In the genomic region with DNA sequence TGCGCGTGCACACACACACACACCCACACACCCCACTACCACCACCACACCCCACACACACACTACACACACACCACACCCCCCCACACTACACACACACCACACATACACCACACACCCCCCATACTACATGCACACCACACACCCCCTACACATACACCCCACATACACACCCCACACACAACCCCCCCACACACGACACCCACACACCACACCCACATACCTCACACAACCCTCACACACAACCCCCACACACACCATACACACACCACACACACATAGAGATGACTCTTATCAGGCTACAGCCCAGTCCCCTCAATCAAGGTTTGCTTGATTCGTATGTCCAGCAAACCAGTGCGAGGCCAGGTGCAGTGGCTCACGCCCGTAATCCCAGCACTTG, we compare ENCODE assay signal across 17 cellular contexts. TPM values are rescaled to one million over a fixed set of nuclear protein-coding genes. Genes with fewer than 3 reads are reported as not detected.
DNase-seq lines count a peak whose midpoint lies in the region; ATAC-seq and TF ChIP-seq lines count a peak whose summit lies in the region.
"Had no signal": no experiment of that assay in that cellular context is flagged by ENCODE, and none has a peak within 500 bp of the region (broad histone marks: within the 10 kb centered on the region; RNA-seq: fewer than 3 reads in every experiment).

No MANE protein-coding gene starts in this region.

- H3K4me1 ChIP-seq in HEK293 (ENCODE audit: control insufficient read depth, insufficient read depth, low read length) (no peaks in the 10 kb centered on the region), OCI-LY3 (ENCODE audit: low read length) (peaks cover 87% of the 10 kb centered on the region)

- POLR2A ChIA-PET in HEK293 (lab: Yijun Ruan, JAX): no interaction called here
- POLR2A ChIA-PET in activated CD8-positive, alpha-beta T cell treated with anti-CD3 and anti-CD28 coated beads, Interleukin-2, amount 10 ng/mL, durations not matched to agents 7 days and 5 days (lab: Charles Lee): no interaction called here

- H2AFZ ChIP-seq in OCI-LY3 (ENCODE audit: low read depth, low read length): no peak overlapping the region

- H3K27ac Mint-ChIP-seq in nephron progenitor cell (peak overlapping the region; percentile 40), immature natural killer cell (no peak overlapping the region), type B pancreatic cell (no peak overlapping the region)
- no peak overlapping the region for H3K27ac Mint-ChIP-seq in activated CD8-positive, alpha-beta T cell treated with anti-CD3 and anti-CD28 coated beads, Interleukin-2, amount 10 ng/mL, durations not matched to agents 7 days and 5 days
- H3K27ac Mint-ChIP-seq: CD8-positive, alpha-beta T cell; H9 had no signal

- H3K27ac ChIP-seq in HEK293 (ENCODE audit: extremely low read depth, low read depth, low read length): no peak overlapping the region
- peak overlapping the region; percentile 96; the same call in 1 of the 2 replicates for H3K27ac ChIP-seq in OCI-LY3 (ENCODE audit: low read length)

- H3K9ac ChIP-seq in OCI-LY3 (ENCODE audit: low read length): no peak overlapping the region; the same call in 1 of the 2 replicates

- DNase-seq in nephron progenitor cell (no peak), immature natural killer cell (no peak), NCI-H2029 treated with DMSO at 0.1 percent for 48 hours (lab: John Stamatoyannopoulos, UW) (no peak), type B pancreatic cell (ENCODE audit: extremely low spot score, unreplicated experiment) (no peak)
- DNase-seq in activated CD8-positive, alpha-beta T cell treated with anti-CD3 and anti-CD28 coated beads, Interleukin-2, amount 10 ng/mL, durations not matched to agents 7 days and 5 days: no peak
- DNase-seq: ACHN; AML-193; Calu3; CD8-positive, alpha-beta T cell; DMS79 treated with DMSO at 0.1 percent for 48 hours; H9; KBM-7 had no signal

- H3K9me3 Mint-ChIP-seq in nephron progenitor cell (peaks cover 3% of the 10 kb centered on the region), immature natural killer cell (no peaks in the 10 kb centered on the region), type B pancreatic cell (peaks cover 6% of the 10 kb centered on the region)
- H3K9me3 Mint-ChIP-seq in activated CD8-positive, alpha-beta T cell treated with anti-CD3 and anti-CD28 coated beads, Interleukin-2, amount 10 ng/mL, durations not matched to agents 7 days and 5 days (ENCODE audit: insufficient read depth): no peaks in the 10 kb centered on the region
- H3K9me3 Mint-ChIP-seq: CD8-positive, alpha-beta T cell had no signal

- H3K9me3 ChIP-seq in HEK293 (ENCODE audit: control insufficient read depth, insufficient read depth, low read depth, low read length) (no peaks in the 10 kb centered on the region), OCI-LY3 (ENCODE audit: insufficient read depth, low read length) (no peaks in the 10 kb centered on the region)

- H3K27me3 ChIP-seq in OCI-LY3 (ENCODE audit: low read depth, low read length): 0 out of 2 replicates have a peak, but pooled peaks cover 7% of the 10 kb centered on the region

- peaks cover 2% of the 10 kb centered on the region; the same call in 1 of the 2 replicates for H4K20me1 ChIP-seq in OCI-LY3 (ENCODE audit: insufficient read depth, low read length)

- TF ChIP-seq CTCF in HEK293 (tag by site-specific recombination; IDR thresholded peaks at IDR 0.05) (no peak), OCI-LY3 (IDR thresholded peaks at IDR 0.05; ENCODE audit: low read depth, low read length) (no peak), nephron progenitor cell (IDR thresholded peaks at IDR 0.05) (no peak), type B pancreatic cell (conservative IDR thresholded peaks at IDR 0.05) (no peak)

- H3K36me3 ChIP-seq in HEK293 (ENCODE audit: control insufficient read depth in 2 of 2, insufficient read depth in 1 of 2, low read length in 2 of 2): peaks cover 0 to 38% of the 10 kb centered on the region in 2 experiments; a peak in 2 of 3 replicates
- peaks cover 3% of the 10 kb centered on the region for H3K36me3 ChIP-seq in OCI-LY3 (replicated peaks; ENCODE audit: low read depth, low read length)

- CTCF ChIA-PET in HEK293 (lab: Yijun Ruan, JAX): no interaction called here
- CTCF ChIA-PET in activated CD8-positive, alpha-beta T cell treated with anti-CD3 and anti-CD28 coated beads, Interleukin-2, amount 10 ng/mL, durations not matched to agents 7 days and 5 days (lab: Charles Lee): no interaction called here

- H3K27me3 Mint-ChIP-seq in nephron progenitor cell (ENCODE audit: low read depth, poor library complexity) (peaks cover 12% of the 10 kb centered on the region), immature natural killer cell (ENCODE audit: low read depth in 3 of 3) (peaks cover 0 to 3% (median 0%) of the 10 kb centered on the region in 3 donors), type B pancreatic cell (no peaks in the 10 kb centered on the region)
- H3K27me3 Mint-ChIP-seq in activated CD8-positive, alpha-beta T cell treated with anti-CD3 and anti-CD28 coated beads, Interleukin-2, amount 10 ng/mL, durations not matched to agents 7 days and 5 days (ENCODE audit: low read depth): no peaks in the 10 kb centered on the region

- H3K4me3 ChIP-seq in HEK293 (ENCODE audit: low read depth, low read length): no peak overlapping the region
- H3K4me3 ChIP-seq in OCI-LY3 (ENCODE audit: low read length): no peak overlapping the region

- H3K36me3 Mint-ChIP-seq in nephron progenitor cell (ENCODE audit: low read depth) (peaks cover 47% of the 10 kb centered on the region), immature natural killer cell (peaks cover 12 to 19% (median 17%) of the 10 kb centered on the region in 3 donors), type B pancreatic cell (peaks cover 7% of the 10 kb centered on the region)
- H3K36me3 Mint-ChIP-seq in activated CD8-positive, alpha-beta T cell treated with anti-CD3 and anti-CD28 coated beads, Interleukin-2, amount 10 ng/mL, durations not matched to agents 7 days and 5 days (ENCODE audit: low read depth): no peaks in the 10 kb centered on the region

- peaks cover 49% of the 10 kb centered on the region for H3K4me1 Mint-ChIP-seq in nephron progenitor cell
- H3K4me1 Mint-ChIP-seq in immature natural killer cell: peaks cover 16 to 18% of the 10 kb centered on the region in 2 donors
- H3K4me1 Mint-ChIP-seq in activated CD8-positive, alpha-beta T cell treated with anti-CD3 and anti-CD28 coated beads, Interleukin-2, amount 10 ng/mL, durations not matched to agents 7 days and 5 days (ENCODE audit: low read depth): peaks cover 14% of the 10 kb centered on the region
- H3K4me1 Mint-ChIP-seq in type B pancreatic cell (ENCODE audit: unreplicated experiment): peaks cover 22% of the 10 kb centered on the region

- H3K4me3 Mint-ChIP-seq in nephron progenitor cell (no peak overlapping the region), immature natural killer cell (no peak overlapping the region), type B pancreatic cell (no peak overlapping the region)
- no peak overlapping the region for H3K4me3 Mint-ChIP-seq in activated CD8-positive, alpha-beta T cell treated with anti-CD3 and anti-CD28 coated beads, Interleukin-2, amount 10 ng/mL, durations not matched to agents 7 days and 5 days
- H3K4me3 Mint-ChIP-seq: CD8-positive, alpha-beta T cell; H9 had no signal

- no peak for ATAC-seq in activated CD8-positive, alpha-beta T cell treated with anti-CD3 and anti-CD28 coated beads, Interleukin-2, amount 10 ng/mL, durations not matched to agents 7 days and 5 days
- ATAC-seq: CD8-positive, alpha-beta T cell had no signal

- H3K4me2 ChIP-seq in OCI-LY3 (ENCODE audit: low read length): peak overlapping the region; percentile 96; the same call in 1 of the 2 replicates

- H3K79me2 ChIP-seq in OCI-LY3 (ENCODE audit: low read length): no peaks in the 10 kb centered on the region

TF ChIP-seq in HEK293, 187 proteins besides CTCF, POLR2A, EP300 and RAD21:
- TF ChIP-seq ZFHX2 (tag by site-specific recombination; conservative IDR thresholded peaks at IDR 0.05): peak; percentile 63
- TF ChIP-seq ZNF121 (tag by site-specific recombination; IDR thresholded peaks at IDR 0.05): no peak
- TF ChIP-seq ZBTB21 (tag by site-specific recombination; IDR thresholded peaks at IDR 0.05): no peak
- TF ChIP-seq EGR2 (tag by site-specific recombination; IDR thresholded peaks at IDR 0.05; ENCODE audit: low read depth): peak; percentile 90

RNA-seq across cellular contexts. Expression of a gene that starts 25.7 kb away (rescaled TPM):
- polyA plus RNA-seq in immature natural killer cell: under 1 TPM; 0.13 to 0.96 (median 0.16) TPM
- total RNA-seq in activated CD8-positive, alpha-beta T cell treated with anti-CD3 and anti-CD28 coated beads, Interleukin-2, amount 10 ng/mL, durations not matched to agents 7 days and 5 days: not detected
- total RNA-seq in type B pancreatic cell (ENCODE audit: low replicate concordance): 0.14 TPM in 1 of 2 replicates, not detected in the other
- total RNA-seq: Calu3; CD8-positive, alpha-beta T cell; H1; H9; HT1080 had no signal
- polyA plus RNA-seq: BJ had no signal
